In the genomic region with DNA sequence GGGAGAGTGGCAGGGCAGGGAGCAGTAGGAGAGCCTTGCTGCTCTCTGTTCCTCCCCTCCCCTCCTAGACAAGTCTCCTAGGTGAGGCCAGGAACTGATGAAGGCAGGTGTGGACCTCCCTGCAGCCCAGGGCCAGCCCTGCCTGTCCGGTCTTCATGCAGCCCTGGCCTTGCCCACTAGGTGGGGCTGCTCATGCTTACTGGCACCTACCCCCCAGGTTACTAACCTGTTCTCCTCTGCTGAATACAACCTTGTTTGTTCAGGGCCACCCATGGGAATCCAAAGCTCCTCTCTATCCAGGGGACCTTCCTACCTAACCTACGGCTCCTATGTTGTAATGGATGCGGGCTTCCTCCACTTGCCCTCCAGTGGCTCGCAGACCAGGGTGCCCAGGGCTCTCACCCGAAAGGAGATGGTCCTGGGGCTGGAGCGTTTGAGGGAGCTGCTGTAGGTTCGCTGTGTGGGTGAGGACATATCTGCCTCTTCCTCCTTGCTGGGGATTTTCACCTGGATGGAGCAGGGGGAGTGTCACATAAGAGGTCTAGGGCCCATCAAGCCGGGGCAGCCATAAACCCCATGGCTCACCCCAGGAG, we compare ENCODE assay signal across 8 cellular contexts. TPM values are rescaled to one million over a fixed set of nuclear protein-coding genes. Genes with fewer than 3 reads are reported as not detected.
DNase-seq lines count a peak whose midpoint lies in the region; ATAC-seq, FAIRE-seq and TF ChIP-seq lines count a peak whose summit lies in the region.

No MANE protein-coding gene starts in this region.

- H3K9me3 Mint-ChIP-seq in activated T-cell treated with anti-CD3 and anti-CD28 coated beads, Interleukin-2, amount 50 U/mL, for 4 hours: no peaks in the 10 kb centered on the region

- H3K4me1 ChIP-seq in cardiac muscle cell (ENCODE audit: low read depth): peaks cover 50% of the 10 kb centered on the region
- peaks cover 15 to 20% of the 10 kb centered on the region in 2 donors for H3K4me1 ChIP-seq in gastrocnemius medialis

- TF ChIP-seq POLR2A in GM12892 (IDR thresholded peaks at IDR 0.05; ENCODE audit: low read depth, low read length): no peak
- no peak for TF ChIP-seq POLR2A in gastrocnemius medialis (IDR thresholded peaks at IDR 0.05)

- H3K27ac ChIP-seq in cardiac muscle cell (peak overlapping the region; percentile 86), gastrocnemius medialis (peak overlapping the region in 3 of 4 donors; percentile 64 to 73 (median 70))

- no peak overlapping the region for H3K4me3 Mint-ChIP-seq in activated T-cell treated with anti-CD3 and anti-CD28 coated beads, Interleukin-2, amount 50 U/mL, for 4 hours

- intact Hi-C loops in gastrocnemius medialis (cut with DNase I; ENCODE audit: low total_unique reads): loop anchor here (1.0 kb wide), 1 partner anchor 23 kb away; no protein-coding TSS in a partner anchor

- ATAC-seq in HG03066 (IDR thresholded peaks at IDR 0.05; ENCODE audit: low read depth, unreplicated experiment) (peak; percentile 66), gastrocnemius medialis (peak; percentile 56 to 75), GM21367 (IDR thresholded peaks at IDR 0.05; ENCODE audit: unreplicated experiment) (no peak)
- peak; percentile 69 to 79 for ATAC-seq in activated T-cell treated with anti-CD3 and anti-CD28 coated beads, Interleukin-2, amount 50 U/mL, for 4 hours

- peaks cover 25% of the 10 kb centered on the region for H3K27me3 Mint-ChIP-seq in activated T-cell treated with anti-CD3 and anti-CD28 coated beads, Interleukin-2, amount 50 U/mL, for 4 hours (ENCODE audit: low read depth)

- no peaks in the 10 kb centered on the region for H3K4me1 Mint-ChIP-seq in activated T-cell treated with anti-CD3 and anti-CD28 coated beads, Interleukin-2, amount 50 U/mL, for 4 hours (ENCODE audit: low read depth)

- FAIRE-seq in GM12892 (lab: Jason Lieb, UNC): peak; percentile 94

- H3K27me3 ChIP-seq in cardiac muscle cell (no peaks in the 10 kb centered on the region), gastrocnemius medialis (no peaks in the 10 kb centered on the region)

- DNase-seq in ACHN (peak; percentile 70), GM12892 (ENCODE audit: insufficient read length) (peak; percentile 71), NCI-H748 (lab: John Stamatoyannopoulos, UW; ENCODE audit: unreplicated experiment) (peak; percentile 70), cardiac muscle cell (ENCODE audit: low read depth in 1 of 2, low spot score in 1 of 2) (peak; percentile 41 to 80), gastrocnemius medialis (peak; percentile 24 to 69)
- DNase-seq in activated T-cell treated with anti-CD3 and anti-CD28 coated beads, Interleukin-2, amount 50 U/mL, for 4 hours: no peak

- H3K4me3 ChIP-seq in cardiac muscle cell: no peak overlapping the region
- no peak overlapping the region for H3K4me3 ChIP-seq in gastrocnemius medialis

- TF ChIP-seq CTCF in cardiac muscle cell (IDR thresholded peaks at IDR 0.05; ENCODE audit: low read depth, low read length) (peak; percentile 92), gastrocnemius medialis (IDR thresholded peaks at IDR 0.05 in 4 of 5, conservative IDR thresholded peaks at IDR 0.05 in 1 of 5) (peak; percentile 47 to 83 (median 79))

- in situ Hi-C loops in ACHN (cut with HindIII; ENCODE audit: low pct_ligation_motif_present, low pct_unique_long_range_greater_than_20kb, low sequenced_read_pairs) (no loop called here), gastrocnemius medialis (cut with MboI; ENCODE audit: low sequenced_read_pairs in 4 of 4) (no loop called here)

- H3K9me3 ChIP-seq in cardiac muscle cell (ENCODE audit: low read depth): no peaks in the 10 kb centered on the region
- no peaks in the 10 kb centered on the region for H3K9me3 ChIP-seq in gastrocnemius medialis

- no peaks in the 10 kb centered on the region for H3K36me3 Mint-ChIP-seq in activated T-cell treated with anti-CD3 and anti-CD28 coated beads, Interleukin-2, amount 50 U/mL, for 4 hours (ENCODE audit: insufficient read depth)

- H3K36me3 ChIP-seq in cardiac muscle cell: no peaks in the 10 kb centered on the region
- no peaks in the 10 kb centered on the region for H3K36me3 ChIP-seq in gastrocnemius medialis

RNA-seq across cellular contexts. Expression of a gene that starts 7.9 kb away (rescaled TPM):
- polyA plus RNA-seq in GM12892 (2012; ENCODE audit: missing spikeins): not detected
- not detected for total RNA-seq in activated T-cell treated with anti-CD3 and anti-CD28 coated beads, Interleukin-2, amount 50 U/mL, for 4 hours
- total RNA-seq in cardiac muscle cell (4,623 and 7,232 TPM in 2 replicates), gastrocnemius medialis (10 to 100 TPM in 1 of 4 donors, 1 to 10 TPM in 1, under 1 TPM in 1, not detected in 1; 0.39 to 14.8 (median 6.7) TPM)
- polyA plus RNA-seq in cardiac muscle cell: 7,307 and 9,291 TPM in 2 replicates

RNA-seq across cellular contexts. Expression of a gene that starts 13.7 kb away (rescaled TPM):
- polyA plus RNA-seq in GM12892 (2012; ENCODE audit: missing spikeins): 0.89 TPM
- under 1 TPM; 0.10 to 0.49 (median 0.21) TPM for total RNA-seq in activated T-cell treated with anti-CD3 and anti-CD28 coated beads, Interleukin-2, amount 50 U/mL, for 4 hours
- total RNA-seq in cardiac muscle cell (8.4 and 12.6 TPM in 2 replicates), gastrocnemius medialis (1 to 10 TPM in 2 of 4 donors, under 1 TPM in 2; 0.25 to 6.2 (median 0.92) TPM)
- polyA plus RNA-seq in cardiac muscle cell: 8.2 and 9.5 TPM in 2 replicates

RNA-seq across cellular contexts. Expression of a gene that starts 36.1 kb away (rescaled TPM):
- 0.40 TPM for polyA plus RNA-seq in GM12892 (2012; ENCODE audit: missing spikeins)
- total RNA-seq in activated T-cell treated with anti-CD3 and anti-CD28 coated beads, Interleukin-2, amount 50 U/mL, for 4 hours: not detected
- total RNA-seq in cardiac muscle cell: 4,949 and 6,023 TPM in 2 replicates
- polyA plus RNA-seq in cardiac muscle cell: 6,427 and 7,117 TPM in 2 replicates
- 1,000 to 10,000 TPM in 2 of 4 donors, 100 to 1,000 TPM in 2; 304 to 3,604 (median 1,823) TPM for total RNA-seq in gastrocnemius medialis

Comparison
In these comparisons a context has a peak if more than half of its experiments do, and no peak if none do; other contexts are left out.
1. RNA of a gene that starts 7.9 kb away (total RNA-seq): 4,623 to 7,232 TPM in cardiac muscle cell; 0.39 to 14.8 TPM in gastrocnemius medialis and not detected in activated T-cell treated with anti-CD3 and anti-CD28 coated beads, Interleukin-2, amount 50 U/mL, for 4 hours; every median in the first group is over 100 times any median in the second.
2. RNA of a gene that starts 36.1 kb away (total RNA-seq): 4,949 to 6,023 TPM in cardiac muscle cell and 304 to 3,604 TPM in gastrocnemius medialis; not detected in activated T-cell treated with anti-CD3 and anti-CD28 coated beads, Interleukin-2, amount 50 U/mL, for 4 hours; every median in the first group is over 100 times any median in the second.